Comparison of ENCODE assay signal across 18 cellular contexts in genomic region chr20:16191496-16191895, GRCh38.
DNase-seq lines count a peak whose midpoint lies in the region; ATAC-seq, FAIRE-seq and TF ChIP-seq lines count a peak whose summit lies in the region.
"Had no signal": no experiment of that assay in that cellular context is flagged by ENCODE, and none has a peak within 500 bp of the region (broad histone marks: within the 10 kb centered on the region; RNA-seq: fewer than 3 reads in every experiment).

No MANE protein-coding gene starts in this region.

- H2AFZ ChIP-seq in K562 (ENCODE audit: low read depth, low read length): no peak overlapping the region
- H2AFZ ChIP-seq: GM23248 had no signal

- POLR2A ChIA-PET in K562 (lab: Yijun Ruan, JAX): no interaction called here

- H3K9me3 ChIP-seq in K562 (replicated peaks; ENCODE audit: control insufficient read depth, insufficient read depth, low read depth, low read length): no peaks in the 10 kb centered on the region; the same call in 1 of the 2 replicates
- H3K9me3 ChIP-seq in right lobe of liver: no peaks in the 10 kb centered on the region
- H3K9me3 ChIP-seq: HAP-1 had no signal

- H3K27me3 ChIP-seq in K562 (ENCODE audit: control insufficient read depth in 2 of 2, insufficient read depth in 2 of 2, low read length in 2 of 2) (no peaks in the 10 kb centered on the region), right lobe of liver (no peaks in the 10 kb centered on the region)
- H3K27me3 ChIP-seq: BLaER1 had no signal

- CTCF ChIA-PET in K562 (lab: Yijun Ruan, JAX; ENCODE audit: low intra/inter-chr PET ratio): no interaction called here

- WGBS in K562 (ENCODE audit: insufficient coverage, low coverage, missing lambda C conversion rate): 0% methylated on average over 2 of the region's 2 CpGs
- 44% methylated on average over 2 of the region's 2 CpGs for WGBS in right lobe of liver (ENCODE audit: insufficient coverage, low coverage, low lambda C conversion rate, missing lambda C conversion rate)

- H3K36me3 ChIP-seq in K562 (ENCODE audit: control insufficient read depth, insufficient read depth, low read length) (no peaks in the 10 kb centered on the region), right lobe of liver (no peaks in the 10 kb centered on the region)
- H3K36me3 ChIP-seq: BLaER1, HAP-1 had no signal

- TF ChIP-seq POLR2A in K562 (conservative IDR thresholded peaks at IDR 0.05) (no peak), right lobe of liver (IDR thresholded peaks at IDR 0.05) (no peak)

- H3K4me3 ChIP-seq in K562: no peak overlapping the region
- no peak overlapping the region for H3K4me3 ChIP-seq in right lobe of liver
- H3K4me3 ChIP-seq: BLaER1, GM23248, HAP-1 had no signal

- H3K27ac ChIP-seq in K562 (ENCODE audit: extremely low read depth, low read depth, low read length) (no peak overlapping the region), right lobe of liver (no peak overlapping the region)
- H3K27ac ChIP-seq: BLaER1, GM23248, HL-60 had no signal

- H3K79me2 ChIP-seq in K562 (ENCODE audit: control insufficient read depth, insufficient read depth, low read length): no peaks in the 10 kb centered on the region

- TF ChIP-seq RAD21 in K562 (CRISPR knock-in tag; conservative IDR thresholded peaks at IDR 0.05 in 1 of 2, IDR thresholded peaks at IDR 0.05 in 1 of 2): no peak

- peak; percentile 18 for DNase-seq in HuH-7 (ENCODE audit: low spot score)
- DNase-seq in NCI-H69 (lab: John Stamatoyannopoulos, UW): peak; percentile 47
- peak in 1 of 4 experiments; percentile 1 for DNase-seq in K562 (ENCODE audit: extremely low read depth in 1 of 4, low spot score in 3 of 4)
- DNase-seq in right lobe of liver: no peak
- DNase-seq in NCI-H226: no peak
- DNase-seq: 8988T; CD4-positive, alpha-beta memory T cell; DMS153; DMS79; GDM1; GM23248 had no signal

- H3K4me2 ChIP-seq in K562 (ENCODE audit: insufficient read depth, low read length): no peak overlapping the region
- H3K4me2 ChIP-seq: BLaER1 had no signal

- FAIRE-seq in K562 (lab: Jason Lieb, UNC): no peak
- FAIRE-seq: GM12892 had no signal

- no peaks in the 10 kb centered on the region for H4K20me1 ChIP-seq in K562 (replicated peaks; ENCODE audit: control insufficient read depth, insufficient read depth, low read length)
- H4K20me1 ChIP-seq: BLaER1 had no signal

- intact Hi-C loops in K562 (cut with micrococcal nuclease): no loop called here
- intact Hi-C loops in right lobe of liver (cut with DNase I): no loop called here

- TF ChIP-seq CTCF in K562 (IDR thresholded peaks at IDR 0.05 in 2 of 3, conservative IDR thresholded peaks at IDR 0.05 in 1 of 3; ENCODE audit: insufficient read depth in 2 of 3, low read depth in 1 of 3, low read length in 3 of 3) (no peak), right lobe of liver (IDR thresholded peaks at IDR 0.05) (no peak)

- in situ Hi-C loops in K562 (cut with MboI): no loop called here

- no peaks in the 10 kb centered on the region; a peak in 1 of 5 replicates for H3K4me1 ChIP-seq in K562 (replicated peaks in 1 of 2; ENCODE audit: control insufficient read depth in 2 of 2, insufficient read depth in 2 of 2, low read length in 2 of 2)
- no peaks in the 10 kb centered on the region for H3K4me1 ChIP-seq in right lobe of liver
- H3K4me1 ChIP-seq: BLaER1, HAP-1 had no signal

- no TSS peak for BruUV-seq in K562 (replicated peaks; lab: Mats Ljungman, UMichigan)

- no peaks in the 10 kb centered on the region for H3K9me1 ChIP-seq in K562 (ENCODE audit: control insufficient read depth, insufficient read depth, low read length)

- ATAC-seq in K562 (no peak), right lobe of liver (peak in 3 of 4 donors; percentile 38 to 81 (median 68)), SK-N-SH treated with all-trans-retinoic acid at 6 μM for 48 hours (no peak), HG03571 (IDR thresholded peaks at IDR 0.05; ENCODE audit: unreplicated experiment) (no peak), HG02678 (IDR thresholded peaks at IDR 0.05; ENCODE audit: unreplicated experiment) (no peak)

- H3K9ac ChIP-seq in K562 (ENCODE audit: insufficient read depth in 1 of 2, low read depth in 2 of 2, low read length in 2 of 2): no peak overlapping the region
- H3K9ac ChIP-seq: BLaER1, GM23248 had no signal

- no peak for TF ChIP-seq EP300 in K562 (IDR thresholded peaks at IDR 0.05; ENCODE audit: low read length)

TF ChIP-seq in K562, 482 proteins besides CTCF, POLR2A, EP300 and RAD21:
- TF ChIP-seq, protein P1, sequence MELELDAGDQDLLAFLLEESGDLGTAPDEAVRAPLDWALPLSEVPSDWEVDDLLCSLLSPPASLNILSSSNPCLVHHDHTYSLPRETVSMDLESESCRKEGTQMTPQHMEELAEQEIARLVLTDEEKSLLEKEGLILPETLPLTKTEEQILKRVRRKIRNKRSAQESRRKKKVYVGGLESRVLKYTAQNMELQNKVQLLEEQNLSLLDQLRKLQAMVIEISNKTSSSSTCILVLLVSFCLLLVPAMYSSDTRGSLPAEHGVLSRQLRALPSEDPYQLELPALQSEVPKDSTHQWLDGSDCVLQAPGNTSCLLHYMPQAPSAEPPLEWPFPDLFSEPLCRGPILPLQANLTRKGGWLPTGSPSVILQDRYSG (tag; conservative IDR thresholded peaks at IDR 0.05; ENCODE audit: low read depth): no peak
- TF ChIP-seq CBFA2T3 (IDR thresholded peaks at IDR 0.05) (peak; percentile 43; the same call in 1 of the 2 replicates), ZNF830 (CRISPR knock-in tag; IDR thresholded peaks at IDR 0.05) (no peak)
TF ChIP-seq in K562: peak in this region for 1.

TF ChIP-seq in SK-N-SH treated with all-trans-retinoic acid at 6 μM for 48 hours, 23 proteins besides CTCF, POLR2A, EP300 and RAD21:
- TF ChIP-seq SNAI2 (CRISPR knock-in tag; IDR thresholded peaks at IDR 0.05) (no peak), GLIS3 (CRISPR knock-in tag; IDR thresholded peaks at IDR 0.05) (no peak), OSR1 (CRISPR knock-in tag; IDR thresholded peaks at IDR 0.05) (no peak), ZNF565 (CRISPR knock-in tag; conservative IDR thresholded peaks at IDR 0.05; ENCODE audit: low read depth) (no peak), ZFP30 (CRISPR knock-in tag; IDR thresholded peaks at IDR 0.05) (no peak), ZC3H10 (CRISPR knock-in tag; IDR thresholded peaks at IDR 0.05) (no peak), CSDC2 (CRISPR knock-in tag; IDR thresholded peaks at IDR 0.05) (no peak), CREB5 (CRISPR knock-in tag; IDR thresholded peaks at IDR 0.05; ENCODE audit: low read depth) (no peak), ESRRG (CRISPR knock-in tag; IDR thresholded peaks at IDR 0.05) (no peak)

Comparison
In these comparisons a context has a peak if more than half of its experiments do, and no peak if none do; other contexts are left out.
1. DNase-seq: peak in HuH-7 (single experiment) and NCI-H69 (single experiment); none in right lobe of liver (0 of 3) and NCI-H226 (single experiment).
2. ATAC-seq: peak in right lobe of liver (3 of 4); none in K562 (single experiment), SK-N-SH treated with all-trans-retinoic acid at 6 μM for 48 hours (single experiment), HG03571 (single experiment) and HG02678 (single experiment).